2 cellular contexts compared by ENCODE assay signal in the genomic region with DNA sequence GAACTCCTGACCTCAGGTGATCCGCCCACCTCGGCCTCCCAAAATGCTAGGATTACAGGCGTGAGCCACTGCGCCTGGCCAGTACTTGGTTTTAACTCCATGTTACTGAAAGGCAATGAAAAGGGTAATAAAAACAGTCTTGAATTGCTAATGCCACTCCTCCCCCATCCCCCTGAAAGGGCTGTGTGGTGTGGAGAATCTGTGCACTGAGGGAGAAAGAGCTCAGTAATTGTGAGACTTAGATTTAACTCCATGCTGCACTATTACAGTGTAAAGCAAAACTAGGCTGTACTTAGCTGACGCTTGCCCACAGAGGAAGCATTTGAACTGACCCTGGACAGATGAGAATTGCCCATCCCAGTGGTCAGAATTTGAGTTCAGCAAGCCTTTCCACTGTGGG.
TF ChIP-seq lines count a peak whose summit lies in the region.

No MANE protein-coding gene starts in this region.

TF ChIP-seq in HepG2, 621 proteins besides CTCF, POLR2A, EP300 and RAD21:
- TF ChIP-seq SIX1 (CRISPR knock-in tag; IDR thresholded peaks at IDR 0.05; ENCODE audit: borderline replicate concordance): no peak
- TF ChIP-seq, protein P1, sequence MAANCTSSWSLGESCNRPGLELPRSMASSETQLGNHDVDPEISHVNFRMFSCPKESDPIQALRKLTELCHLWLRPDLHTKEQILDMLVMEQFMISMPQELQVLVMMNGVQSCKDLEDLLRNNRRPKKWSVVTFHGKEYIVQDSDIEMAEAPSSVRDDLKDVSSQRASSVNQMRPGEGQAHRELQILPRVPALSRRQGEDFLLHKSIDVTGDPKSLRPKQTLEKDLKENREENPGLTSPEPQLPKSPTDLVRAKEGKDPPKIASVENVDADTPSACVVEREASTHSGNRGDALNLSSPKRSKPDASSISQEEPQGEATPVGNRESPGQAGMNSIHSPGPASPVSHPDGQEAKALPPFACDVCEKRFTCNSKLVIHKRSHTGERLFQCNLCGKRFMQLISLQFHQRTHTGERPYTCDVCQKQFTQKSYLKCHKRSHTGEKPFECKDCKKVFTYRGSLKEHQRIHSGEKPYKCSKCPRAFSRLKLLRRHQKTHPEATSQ (CRISPR knock-in tag; IDR thresholded peaks at IDR 0.05; ENCODE audit: borderline replicate concordance): no peak
- TF ChIP-seq GTF2F1 (IDR thresholded peaks at IDR 0.05; ENCODE audit: low read length): no peak
- TF ChIP-seq ZNF546 (CRISPR knock-in tag; conservative IDR thresholded peaks at IDR 0.05): no peak
- TF ChIP-seq CEBPB (IDR thresholded peaks at IDR 0.05; ENCODE audit: borderline replicate concordance, low read depth, low read length): no peak
- no peak for TF ChIP-seq ZNF75D (CRISPR knock-in tag; IDR thresholded peaks at IDR 0.05; ENCODE audit: borderline replicate concordance)
- TF ChIP-seq ZNF510 (CRISPR knock-in tag; IDR thresholded peaks at IDR 0.05; ENCODE audit: low read depth): no peak
- TF ChIP-seq NR2F6 (IDR thresholded peaks at IDR 0.05): no peak
- TF ChIP-seq NR2F6 (CRISPR knock-in tag; IDR thresholded peaks at IDR 0.05): no peak
- no peak for TF ChIP-seq MEIS1 (CRISPR knock-in tag; IDR thresholded peaks at IDR 0.05; ENCODE audit: borderline replicate concordance)
TF ChIP-seq in HepG2: peak in this region for 0.

TF ChIP-seq in H1, 55 proteins besides CTCF, POLR2A, EP300 and RAD21:
- TF ChIP-seq CEBPB (IDR thresholded peaks at IDR 0.05; ENCODE audit: low read depth, low read length) (no peak), BCL11A (IDR thresholded peaks at IDR 0.05; ENCODE audit: low read depth in 2 of 2, low read length in 2 of 2) (no peak), CHD1 (IDR thresholded peaks at IDR 0.05; ENCODE audit: low read depth, low read length) (no peak), YY1 (IDR thresholded peaks at IDR 0.05; ENCODE audit: low read depth, low read length) (no peak), E2F6 (IDR thresholded peaks at IDR 0.05) (no peak), SP2 (IDR thresholded peaks at IDR 0.05; ENCODE audit: low read length) (no peak), CREB1 (IDR thresholded peaks at IDR 0.05) (no peak), GABPA (IDR thresholded peaks at IDR 0.05; ENCODE audit: borderline replicate concordance, insufficient read depth, low read length) (no peak), SUZ12 (IDR thresholded peaks at IDR 0.05; ENCODE audit: low read length) (no peak), RXRA (IDR thresholded peaks at IDR 0.05; ENCODE audit: insufficient read depth, low read depth, low read length) (no peak)
